In genomic region chr7:33109758-33110238, GRCh38 we compare ENCODE assay signal across 8 cellular contexts. TPM values are rescaled to one million over a fixed set of nuclear protein-coding genes. Genes with fewer than 3 reads are reported as not detected.
DNase-seq lines count a peak whose midpoint lies in the region; ATAC-seq, FAIRE-seq and TF ChIP-seq lines count a peak whose summit lies in the region.

No MANE protein-coding gene starts in this region.

- no peak overlapping the region for H2BK12ac ChIP-seq in trophoblast cell (ENCODE audit: low read length)

- H4K20me1 ChIP-seq in GM23338 (replicated peaks; ENCODE audit: insufficient read depth), result peaks cover 29% of the 10 kb centered on the region
- no peaks in the 10 kb centered on the region for H4K20me1 ChIP-seq in fibroblast of lung (ENCODE audit: control insufficient read depth, extremely low read depth, insufficient read depth, low read length)

- TF ChIP-seq POLR2A in A549 (IDR thresholded peaks at IDR 0.05; ENCODE audit: low read length), result no peak

- H3K27me3 ChIP-seq in GM23338 (ENCODE audit: insufficient read depth) (peaks cover 17% of the 10 kb centered on the region), fibroblast of lung (ENCODE audit: control insufficient read depth, insufficient read depth, low read length) (no peaks in the 10 kb centered on the region), trophoblast cell (ENCODE audit: insufficient read depth, low read length) (no peaks in the 10 kb centered on the region)

- no peaks in the 10 kb centered on the region for H3K36me3 Mint-ChIP-seq in GM23338 (ENCODE audit: low read depth)

- H3K9me3 ChIP-seq in A549 (no peaks in the 10 kb centered on the region), fibroblast of lung (ENCODE audit: control insufficient read depth, insufficient read depth, low read depth, low read length) (no peaks in the 10 kb centered on the region), trophoblast cell (ENCODE audit: insufficient read depth, low read depth, low read length) (no peaks in the 10 kb centered on the region)

- no peak for TF ChIP-seq RAD21 in A549 (conservative IDR thresholded peaks at IDR 0.05 in 1 of 2, IDR thresholded peaks at IDR 0.05 in 1 of 2)

- no peak overlapping the region for H3K4ac ChIP-seq in trophoblast cell (ENCODE audit: low read depth, low read length)

- DNase-seq in A549 (ENCODE audit: low read depth in 1 of 2, low spot score in 1 of 2), result peak; percentile 32 to 40
- no peak for DNase-seq in GM23338 (ENCODE audit: low spot score)
- DNase-seq in fibroblast of lung (ENCODE audit: low read depth in 2 of 2), result no peak
- peak in 1 of 2 donors; percentile 24 for DNase-seq in trophoblast cell
- no peak for DNase-seq in KG1 (lab: John Stamatoyannopoulos, UW)
- DNase-seq in GM19238 (ENCODE audit: insufficient read length, low spot score), result no peak
- no peak for DNase-seq in NCI-H774 (lab: John Stamatoyannopoulos, UW)

- H3K4me3 ChIP-seq in A549, result peak overlapping the region; percentile 90
- H3K4me3 ChIP-seq in GM23338, result peak overlapping the region; percentile 60
- peak overlapping the region; percentile 50 to 69 (median 55) for H3K4me3 ChIP-seq in fibroblast of lung (replicated peaks in 1 of 4; ENCODE audit: control extremely low read depth in 1 of 4, insufficient read depth in 1 of 4, low read depth in 3 of 4, low read length in 4 of 4)
- peak overlapping the region; percentile 72 for H3K4me3 ChIP-seq in trophoblast cell (ENCODE audit: low read depth, low read length)

- no peak overlapping the region for H2BK120ac ChIP-seq in trophoblast cell (ENCODE audit: insufficient read depth, low read length, poor library complexity)

- TF ChIP-seq CTCF in A549 (IDR thresholded peaks at IDR 0.05), result no peak
- 0 out of 4 replicates have a peak, but pooled peaks of 1 of the 2 experiments have one; percentile 2 for TF ChIP-seq CTCF in GM23338 (conservative IDR thresholded peaks at IDR 0.05; ENCODE audit: low read depth in 2 of 2)
- TF ChIP-seq CTCF in fibroblast of lung (conservative IDR thresholded peaks at IDR 0.05 in 1 of 2, IDR thresholded peaks at IDR 0.05 in 1 of 2; ENCODE audit: low read depth in 1 of 2, low read length in 2 of 2), result no peak

- H3K9ac ChIP-seq in fibroblast of lung (ENCODE audit: insufficient read depth, low read length) (peak overlapping the region; percentile 16), trophoblast cell (ENCODE audit: low read length) (peak overlapping the region; percentile 58)

- CTCF ChIA-PET in A549 (lab: Yijun Ruan, JAX), result interaction anchor here (0.6 to 4.1 kb wide), 16 partner anchors 9 to 308 kb away, joined by 3 to 26 read pairs (median 4); partner anchors contain the start of genes BBS9 and NT5C3A

- peak overlapping the region; percentile 91; the same call in 1 of the 2 replicates for H2AFZ ChIP-seq in GM23338
- H2AFZ ChIP-seq in fibroblast of lung (ENCODE audit: low read length), result peak overlapping the region; percentile 59
- peak overlapping the region; percentile 83 for H2AFZ ChIP-seq in trophoblast cell (ENCODE audit: insufficient read depth, low read length, poor library complexity)

- no peak overlapping the region for H3K27ac Mint-ChIP-seq in GM23338

- H3K9me2 ChIP-seq in GM23338 (ENCODE audit: insufficient read depth), result no peaks in the 10 kb centered on the region

- peak overlapping the region; percentile 50 for H4K8ac ChIP-seq in trophoblast cell (ENCODE audit: low read depth, low read length)

- no peak overlapping the region for H3K14ac ChIP-seq in trophoblast cell (ENCODE audit: low read length)

- H3K36me3 ChIP-seq in GM23338 (ENCODE audit: insufficient read depth) (no peaks in the 10 kb centered on the region), fibroblast of lung (ENCODE audit: control insufficient read depth, insufficient read depth, low read length) (no peaks in the 10 kb centered on the region), trophoblast cell (ENCODE audit: control insufficient read depth in 1 of 2, insufficient read depth in 2 of 2, low read length in 2 of 2) (no peaks in the 10 kb centered on the region)

- H3K79me1 ChIP-seq in trophoblast cell (ENCODE audit: low read length), result peaks cover 3% of the 10 kb centered on the region

- no peaks in the 10 kb centered on the region for H3K9me3 Mint-ChIP-seq in GM23338

- no peak for FAIRE-seq in A549 (lab: Jason Lieb, UNC)

- peaks cover 19% of the 10 kb centered on the region; the same call in 2 of the 3 replicates for H3K4me1 Mint-ChIP-seq in GM23338

- TF ChIP-seq EP300 in A549 (IDR thresholded peaks at IDR 0.05), result no peak

- 0 out of 2 replicates have a peak, but pooled peaks cover 3% of the 10 kb centered on the region for H3F3A ChIP-seq in GM23338 (replicated peaks; ENCODE audit: low read depth)

- H4K91ac ChIP-seq in trophoblast cell (ENCODE audit: low read depth, low read length), result no peak overlapping the region

- H3K4me1 ChIP-seq in A549 (peaks cover 13% of the 10 kb centered on the region; the same call in 2 of the 3 replicates), GM23338 (ENCODE audit: insufficient read depth) (peaks cover 11% of the 10 kb centered on the region), fibroblast of lung (ENCODE audit: control insufficient read depth, extremely low read depth, insufficient read depth, low read length) (peaks cover 6% of the 10 kb centered on the region), trophoblast cell (ENCODE audit: control insufficient read depth in 1 of 2, insufficient read depth in 2 of 2, low read length in 2 of 2) (peaks cover 0 to 2% of the 10 kb centered on the region in 2 experiments)

- peak overlapping the region; percentile 90 to 97 for H3K27ac ChIP-seq in A549
- H3K27ac ChIP-seq in GM23338 (ENCODE audit: low read depth), result no peak overlapping the region
- no peak overlapping the region for H3K27ac ChIP-seq in fibroblast of lung (ENCODE audit: insufficient read depth, low read length)
- no peak overlapping the region for H3K27ac ChIP-seq in trophoblast cell (ENCODE audit: low read depth, low read length)

- H3K4me3 Mint-ChIP-seq in GM23338, result peak overlapping the region; percentile 66

- H3K23ac ChIP-seq in trophoblast cell (ENCODE audit: low read length), result no peak overlapping the region

- no peak overlapping the region for H2BK5ac ChIP-seq in trophoblast cell (ENCODE audit: low read depth, low read length, poor library complexity)

- H3K79me2 ChIP-seq in GM23338 (replicated peaks; ENCODE audit: insufficient read depth) (peaks cover 37% of the 10 kb centered on the region), fibroblast of lung (ENCODE audit: control insufficient read depth, insufficient read depth, low read length) (peaks cover 37% of the 10 kb centered on the region), trophoblast cell (ENCODE audit: control insufficient read depth, insufficient read depth, low read length, poor library complexity) (peaks cover 6% of the 10 kb centered on the region)

- 1% methylated on average over 11 of the region's 11 CpGs for WGBS in A549 (ENCODE audit: missing lambda C conversion rate)
- no CpG with 5 or more reads among the region's 11 CpGs for WGBS in trophoblast cell (ENCODE audit: extremely low coverage, insufficient coverage, insufficient read length)

- H3K18ac ChIP-seq in trophoblast cell (ENCODE audit: low read length), result no peak overlapping the region

- H3K27me3 Mint-ChIP-seq in GM23338 (ENCODE audit: insufficient read depth, low read depth, poor library complexity), result peaks cover 6% of the 10 kb centered on the region

- H3K4me2 ChIP-seq in A549 (peak overlapping the region; percentile 75), GM23338 (peak overlapping the region; percentile 88), fibroblast of lung (ENCODE audit: extremely low read depth, insufficient read depth, low read length) (peak overlapping the region; percentile 88), trophoblast cell (ENCODE audit: low read length) (peak overlapping the region; percentile 86)

- H4K12ac ChIP-seq in trophoblast cell (ENCODE audit: low read depth, low read length), result no peak overlapping the region

- POLR2A ChIA-PET in A549 (lab: Yijun Ruan, JAX), result no interaction called here

- no peak overlapping the region for H2AK5ac ChIP-seq in trophoblast cell (ENCODE audit: low read length)

- ATAC-seq in A549 (peak; percentile 53 to 54; a peak in 4 of 6 replicates), GM23338 (no peak), SK-N-SH treated with all-trans-retinoic acid at 6 μM for 48 hours (peak; percentile 50)

RNA-seq across cellular contexts. Expression of gene RP9, which starts 0.6 kb away (rescaled TPM):
- 34.4 and 51.5 TPM in 2 replicates for polyA plus RNA-seq in A549 (2011; rRNA removed)
- 19.5 and 22.7 TPM in 2 replicates for polyA plus RNA-seq in A549 (2012; cell fraction: cytosol; rRNA removed)
- polyA plus RNA-seq in A549 (2012; cell fraction: nucleus; rRNA removed), result 10.0 and 13.3 TPM in 2 replicates
- 25.1 to 28.8 TPM (median 25.7 TPM) in 3 replicates for polyA plus RNA-seq in A549 (2017; fragmentation: RNase III; extraction: RNeasy Plus Mini Kit Qiagen cat#74134 plus additional on column Dnase treatment)
- 13.5 and 13.6 TPM in 2 replicates for polyA minus RNA-seq in A549 (2011; rRNA and poly(A)+ RNA removed)
- total RNA-seq in GM23338 (2014; rRNA removed; shearing (Covaris generic)), result 3.3 and 8.7 TPM in 2 replicates
- polyA plus RNA-seq in GM23338 (2016; fragmentation: Nextera tagmentation; extraction: Ambion mirVana), result 40.8 and 43.2 TPM in 2 replicates
- 9.2 and 19.2 TPM in 2 replicates for total RNA-seq in fibroblast of lung
- 23.4 and 24.8 TPM in 2 replicates for polyA plus RNA-seq in fibroblast of lung
- 19.5 and 22.7 TPM in 2 replicates for polyA plus RNA-seq in fibroblast of lung (2012)
- polyA minus RNA-seq in fibroblast of lung (ENCODE audit: low replicate concordance), result 2.9 and 4.4 TPM in 2 replicates
- polyA plus RNA-seq in trophoblast cell (2013), result 17.7 and 18.0 TPM in 2 replicates

RNA-seq across cellular contexts. Expression of gene BBS9, which starts 19.6 kb away (rescaled TPM):
- polyA plus RNA-seq in A549 (2011; rRNA removed) (9.1 and 9.2 TPM in 2 replicates), A549 (2017; fragmentation: RNase III; extraction: RNeasy Plus Mini Kit Qiagen cat#74134 plus additional on column Dnase treatment) (5.5 to 10.6 TPM (median 8.3 TPM) in 3 replicates), GM23338 (2016; fragmentation: Nextera tagmentation; extraction: Ambion mirVana) (21.9 and 27.2 TPM in 2 replicates), fibroblast of lung (11.5 and 19.1 TPM in 2 replicates)
- 1.8 and 2.4 TPM in 2 replicates for polyA plus RNA-seq in A549 (2012; cell fraction: cytosol; rRNA removed)
- 1.1 and 3.4 TPM in 2 replicates for polyA plus RNA-seq in A549 (2012; cell fraction: nucleus; rRNA removed)
- 19.7 and 21.6 TPM in 2 replicates for polyA minus RNA-seq in A549 (2011; rRNA and poly(A)+ RNA removed)
- total RNA-seq in GM23338 (2014; rRNA removed; shearing (Covaris generic)), result 66.1 and 69.6 TPM in 2 replicates
- total RNA-seq in fibroblast of lung, result 26.9 and 27.2 TPM in 2 replicates
- 7.5 and 12.1 TPM in 2 replicates for polyA plus RNA-seq in fibroblast of lung (2012)
- 6.0 and 30.6 TPM in 2 replicates for polyA minus RNA-seq in fibroblast of lung (ENCODE audit: low replicate concordance)
- 10.7 and 11.8 TPM in 2 replicates for polyA plus RNA-seq in trophoblast cell (2013)

RNA-seq across cellular contexts. Expression of gene NT5C3A, which starts 47.2 kb away (rescaled TPM):
- polyA plus RNA-seq in A549 (2011; rRNA removed) (37.0 and 59.6 TPM in 2 replicates), A549 (2017; fragmentation: RNase III; extraction: RNeasy Plus Mini Kit Qiagen cat#74134 plus additional on column Dnase treatment) (37.0 to 38.2 TPM (median 37.7 TPM) in 3 replicates), GM23338 (2016; fragmentation: Nextera tagmentation; extraction: Ambion mirVana) (42.8 and 45.8 TPM in 2 replicates), fibroblast of lung (17.2 and 18.4 TPM in 2 replicates)
- 10.5 and 12.7 TPM in 2 replicates for polyA plus RNA-seq in A549 (2012; cell fraction: cytosol; rRNA removed)
- polyA plus RNA-seq in A549 (2012; cell fraction: nucleus; rRNA removed), result 4.8 and 7.5 TPM in 2 replicates
- 3.7 and 6.5 TPM in 2 replicates for polyA minus RNA-seq in A549 (2011; rRNA and poly(A)+ RNA removed)
- 28.5 and 36.8 TPM in 2 replicates for total RNA-seq in GM23338 (2014; rRNA removed; shearing (Covaris generic))
- total RNA-seq in fibroblast of lung, result 19.3 and 25.3 TPM in 2 replicates
- polyA plus RNA-seq in fibroblast of lung (2012), result 15.3 and 15.5 TPM in 2 replicates
- 0.22 and 0.90 TPM in 2 replicates for polyA minus RNA-seq in fibroblast of lung (ENCODE audit: low replicate concordance)
- polyA plus RNA-seq in trophoblast cell (2013), result 16.5 and 17.2 TPM in 2 replicates

Comparison
In these comparisons a context has a peak if more than half of its experiments do, and no peak if none do; other contexts are left out.
1. DNase-seq: peak in A549 (2 of 2); none in GM23338 (single experiment), fibroblast of lung (0 of 2), KG1 (single experiment), GM19238 (single experiment) and NCI-H774 (single experiment).
2. H3K27ac ChIP-seq: peak in A549 (2 of 2); none in GM23338 (single experiment), fibroblast of lung (single experiment) and trophoblast cell (single experiment).
3. Peak in every context shown above with its lines, with median percentiles within 50 percentile points of each other: H3K4me2 ChIP-seq, H3K4me3 ChIP-seq and H2AFZ ChIP-seq.